In genomic region chr9:112556497-112557085, GRCh38 we compare ENCODE assay signal across 14 cellular contexts.
A peak's percentile ranks its signal among the peaks of the same experiment; 100 is the strongest.
DNase-seq lines count a peak whose midpoint lies in the region; ATAC-seq and TF ChIP-seq lines count a peak whose summit lies in the region.
"Had no signal": no experiment of that assay in that cellular context is flagged by ENCODE, and none has a peak within 500 bp of the region (broad histone marks: within the 10 kb centered on the region; RNA-seq: fewer than 3 reads in every experiment).

No MANE protein-coding gene starts in this region.

- ATAC-seq in upper lobe of left lung (ENCODE audit: low FRiP score in 2 of 2): no peak
- ATAC-seq in GM21737 (IDR thresholded peaks at IDR 0.05; ENCODE audit: unreplicated experiment): no peak
- ATAC-seq: sciatic nerve had no signal

- no TSS peak for BruUV-seq in Calu3 (replicated peaks; lab: Mats Ljungman, UMichigan)

- no peaks in the 10 kb centered on the region for H3K36me3 ChIP-seq in upper lobe of left lung
- H3K36me3 ChIP-seq: tibial nerve had no signal

- no peaks in the 10 kb centered on the region for H3K4me1 ChIP-seq in upper lobe of left lung
- H3K4me1 ChIP-seq: tibial nerve had no signal

- 88 to 90% methylated on average over 4 of the region's 4 CpGs for WGBS in upper lobe of left lung, 2 donors

- H3K36me3 Mint-ChIP-seq in Calu3 (ENCODE audit: insufficient read depth, unreplicated experiment): no peaks in the 10 kb centered on the region
- peaks cover 6% of the 10 kb centered on the region for H3K36me3 Mint-ChIP-seq in mesothelial cell of epicardium
- H3K36me3 Mint-ChIP-seq: activated naive CD4-positive, alpha-beta T cell treated with anti-CD3 and anti-CD28 coated beads, Interleukin-2, amount 10 ng/mL, durations not matched to agents 7 days and 5 days had no signal

- no peak for TF ChIP-seq EP300 in upper lobe of left lung (IDR thresholded peaks at IDR 0.05)

- H3K27ac Mint-ChIP-seq in Calu3 (ENCODE audit: unreplicated experiment) (peak overlapping the region; percentile 4), mesothelial cell of epicardium (peak overlapping the region; percentile 35)
- H3K27ac Mint-ChIP-seq: activated CD4-positive, alpha-beta memory T cell treated with anti-CD3 and anti-CD28 coated beads, Interleukin-2, amount 10 ng/mL, durations not matched to agents 7 days and 5 days; activated naive CD4-positive, alpha-beta T cell treated with anti-CD3 and anti-CD28 coated beads, Interleukin-2, amount 10 ng/mL, durations not matched to agents 7 days and 5 days had no signal

- H3K9me3 Mint-ChIP-seq in Calu3 (ENCODE audit: low read depth, unreplicated experiment): no peaks in the 10 kb centered on the region
- H3K9me3 Mint-ChIP-seq in mesothelial cell of epicardium: peaks cover 7% of the 10 kb centered on the region
- H3K9me3 Mint-ChIP-seq: activated CD4-positive, alpha-beta memory T cell treated with anti-CD3 and anti-CD28 coated beads, Interleukin-2, amount 10 ng/mL, durations not matched to agents 7 days and 5 days; activated naive CD4-positive, alpha-beta T cell treated with anti-CD3 and anti-CD28 coated beads, Interleukin-2, amount 10 ng/mL, durations not matched to agents 7 days and 5 days had no signal

- no peaks in the 10 kb centered on the region for H3K27me3 Mint-ChIP-seq in Calu3 (ENCODE audit: unreplicated experiment)
- H3K27me3 Mint-ChIP-seq in mesothelial cell of epicardium (ENCODE audit: low read depth): no peaks in the 10 kb centered on the region
- H3K27me3 Mint-ChIP-seq: activated CD4-positive, alpha-beta memory T cell treated with anti-CD3 and anti-CD28 coated beads, Interleukin-2, amount 10 ng/mL, durations not matched to agents 7 days and 5 days; activated naive CD4-positive, alpha-beta T cell treated with anti-CD3 and anti-CD28 coated beads, Interleukin-2, amount 10 ng/mL, durations not matched to agents 7 days and 5 days had no signal

- TF ChIP-seq POLR2A in upper lobe of left lung (IDR thresholded peaks at IDR 0.05): no peak

- H3K27me3 ChIP-seq in upper lobe of left lung: no peaks in the 10 kb centered on the region
- H3K27me3 ChIP-seq: tibial nerve had no signal

- H3K9me3 ChIP-seq in upper lobe of left lung: no peaks in the 10 kb centered on the region
- H3K9me3 ChIP-seq: tibial nerve had no signal

- no peak overlapping the region for H3K4me3 ChIP-seq in epithelial cell of esophagus (ENCODE audit: low read length)
- H3K4me3 ChIP-seq in upper lobe of left lung: no peak overlapping the region
- H3K4me3 ChIP-seq: tibial nerve had no signal

- H3K4me3 Mint-ChIP-seq in Calu3 (ENCODE audit: low read depth, unreplicated experiment) (peak overlapping the region; percentile 5), mesothelial cell of epicardium (no peak overlapping the region)
- H3K4me3 Mint-ChIP-seq: activated CD4-positive, alpha-beta memory T cell treated with anti-CD3 and anti-CD28 coated beads, Interleukin-2, amount 10 ng/mL, durations not matched to agents 7 days and 5 days; activated naive CD4-positive, alpha-beta T cell treated with anti-CD3 and anti-CD28 coated beads, Interleukin-2, amount 10 ng/mL, durations not matched to agents 7 days and 5 days had no signal

- intact Hi-C loops in Calu3 (cut with micrococcal nuclease; ENCODE audit: unreplicated experiment): no loop called here

- no peak for DNase-seq in Calu3
- DNase-seq in OCI-M1 (lab: John Stamatoyannopoulos, UW): peak; percentile 2
- peak; percentile 74 for DNase-seq in epithelial cell of esophagus (ENCODE audit: low read depth)
- DNase-seq in mesothelial cell of epicardium (ENCODE audit: low spot score in 2 of 2, unreplicated experiment in 2 of 2): no peak
- no peak for DNase-seq in upper lobe of left lung
- no peak for DNase-seq in T-helper 1 cell
- no peak for DNase-seq in superior temporal gyrus (ENCODE audit: extremely low spot score)
- DNase-seq: activated CD4-positive, alpha-beta memory T cell treated with anti-CD3 and anti-CD28 coated beads, Interleukin-2, amount 10 ng/mL, durations not matched to agents 7 days and 5 days; activated naive CD4-positive, alpha-beta T cell treated with anti-CD3 and anti-CD28 coated beads, Interleukin-2, amount 10 ng/mL, durations not matched to agents 7 days and 5 days; AML-193; NCI-H1436 had no signal

- CTCF ChIA-PET in Calu3 (lab: Charles Lee): interaction anchor here (0.6 kb wide), 1 partner anchor 17 kb away, joined by 4 read pairs; no protein-coding TSS in a partner anchor

- no peak overlapping the region for H3K27ac ChIP-seq in upper lobe of left lung
- H3K27ac ChIP-seq: tibial nerve had no signal

- peaks cover 27% of the 10 kb centered on the region for H3K4me1 Mint-ChIP-seq in Calu3 (ENCODE audit: low read depth, unreplicated experiment)
- H3K4me1 Mint-ChIP-seq in mesothelial cell of epicardium: peaks cover 26% of the 10 kb centered on the region
- H3K4me1 Mint-ChIP-seq: activated naive CD4-positive, alpha-beta T cell treated with anti-CD3 and anti-CD28 coated beads, Interleukin-2, amount 10 ng/mL, durations not matched to agents 7 days and 5 days had no signal

- TF ChIP-seq CTCF in Calu3 (IDR thresholded peaks at IDR 0.05; ENCODE audit: unreplicated experiment) (no peak), epithelial cell of esophagus (IDR thresholded peaks at IDR 0.05; ENCODE audit: insufficient read depth, low read depth, low read length, missing control alignments) (no peak), mesothelial cell of epicardium (IDR thresholded peaks at IDR 0.05; ENCODE audit: unreplicated experiment) (no peak), upper lobe of left lung (IDR thresholded peaks at IDR 0.05) (no peak)

Comparison
In these comparisons a context has a peak if more than half of its experiments do, and no peak if none do; other contexts are left out.
1. DNase-seq: peak in OCI-M1 (single experiment) and epithelial cell of esophagus (single experiment); none in Calu3 (single experiment), mesothelial cell of epicardium (0 of 2), upper lobe of left lung (0 of 2), T-helper 1 cell (0 of 5) and superior temporal gyrus (single experiment).